Comparison of ENCODE assay signal across 19 cellular contexts in the genomic region with DNA sequence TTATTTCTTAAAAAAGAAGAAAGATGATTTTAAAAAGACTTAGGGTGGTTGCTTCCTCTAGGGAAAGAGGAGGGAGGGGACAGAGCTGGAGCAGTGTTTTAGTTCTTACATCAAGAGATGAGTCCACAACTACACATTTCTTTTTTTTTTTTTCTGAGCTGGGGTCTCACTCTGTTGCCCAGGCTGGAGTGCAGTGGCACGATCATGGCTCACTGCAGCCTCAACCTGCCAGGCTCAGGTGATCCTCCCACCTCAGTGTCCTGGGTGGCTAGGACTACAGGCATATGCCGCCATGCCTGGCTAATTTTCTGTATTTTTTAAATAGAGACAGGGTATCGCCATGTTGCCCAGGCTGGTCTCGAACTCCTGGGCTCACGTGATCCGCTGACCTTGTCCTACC.
"Had no signal": no experiment of that assay in that cellular context is flagged by ENCODE, and none has a peak within 500 bp of the region (broad histone marks: within the 10 kb centered on the region; RNA-seq: fewer than 3 reads in every experiment).

No MANE protein-coding gene starts in this region.

- ATAC-seq: left colon, lower lobe of right lung, T-helper 17 cell had no signal

- H3K4me3 ChIP-seq: cardiac muscle cell, lower lobe of right lung, spleen, transverse colon, vagina had no signal

- H3K27ac Mint-ChIP-seq: T-helper 17 cell had no signal

- DNase-seq: activated CD4-positive, alpha-beta T cell treated with anti-CD3 and anti-CD28 coated beads for 1 hour; activated naive CD8-positive, alpha-beta T cell treated with anti-CD3 and anti-CD28 coated beads for 36 hours; amniotic stem cell; foreskin fibroblast; glutamatergic neuron; hypothalamus; islet precursor cell; left colon; lower lobe of right lung; nucleus accumbens; spleen; stimulated activated CD4-positive, alpha-beta T cell treated with anti-CD3 and anti-CD28 coated beads, Interleukin-4, amount 100 ng/mL, for 4 hours; stimulated activated naive CD4-positive, alpha-beta T cell; T-helper 17 cell; transverse colon had no signal

- H3K4me3 Mint-ChIP-seq: activated naive CD8-positive, alpha-beta T cell treated with anti-CD3 and anti-CD28 coated beads for 36 hours; nephron; T-helper 17 cell had no signal

- H3K9me3 ChIP-seq: lower lobe of right lung, spleen, transverse colon, vagina had no signal

- H3K27me3 ChIP-seq: cardiac muscle cell, spleen, transverse colon, vagina had no signal

- H3K9me3 Mint-ChIP-seq: activated naive CD8-positive, alpha-beta T cell treated with anti-CD3 and anti-CD28 coated beads for 36 hours had no signal

- H3K27me3 Mint-ChIP-seq: activated naive CD8-positive, alpha-beta T cell treated with anti-CD3 and anti-CD28 coated beads for 36 hours; T-helper 17 cell had no signal

- H3K27ac ChIP-seq: cardiac muscle cell, lower lobe of right lung, transverse colon, vagina, VCaP had no signal

- H3K36me3 ChIP-seq: cardiac muscle cell, lower lobe of right lung, spleen, transverse colon, vagina had no signal
